8 cellular contexts compared by ENCODE assay signal in the genomic region with DNA sequence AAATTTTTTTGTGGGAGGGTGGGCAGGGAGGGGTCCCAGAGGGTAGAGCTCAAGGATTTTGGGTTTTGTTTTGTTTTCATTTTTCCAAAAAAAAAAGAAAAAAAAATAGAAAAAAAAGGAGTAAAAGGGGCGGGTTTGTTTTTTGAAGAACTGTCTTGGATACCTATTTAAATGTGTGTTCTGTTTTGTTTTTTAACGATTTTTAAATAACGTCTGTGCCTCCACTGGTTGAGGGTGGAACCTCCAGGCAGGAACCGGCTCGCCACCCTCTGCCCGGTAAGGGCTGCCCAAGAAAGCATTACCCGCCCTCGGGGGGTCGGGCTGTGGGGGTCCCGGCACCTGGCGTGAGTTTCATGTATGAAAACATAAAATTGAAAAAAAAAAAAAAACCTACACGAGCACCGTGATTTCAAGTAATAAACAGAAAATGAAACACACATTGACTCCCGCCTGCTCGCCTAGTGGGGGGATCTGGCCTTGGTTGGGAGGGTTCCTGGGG. TPM values are rescaled to one million over a fixed set of nuclear protein-coding genes. Genes with fewer than 3 reads are reported as not detected.
DNase-seq lines count a peak whose midpoint lies in the region; ATAC-seq and TF ChIP-seq lines count a peak whose summit lies in the region.

No MANE protein-coding gene starts in this region.

- TF ChIP-seq CTCF in body of pancreas (IDR thresholded peaks at IDR 0.05), result peak in 1 of 7 experiments; percentile 4

- intact Hi-C loops in body of pancreas (cut with DNase I), result no loop called here
- intact Hi-C loops in posterior vena cava (cut with DNase I), result no loop called here

- H3K27ac ChIP-seq in ACC112 (ENCODE audit: low read depth, low read length), result peak overlapping the region; percentile 95
- H3K27ac ChIP-seq in HUES6 (ENCODE audit: low read depth, low read length), result peak overlapping the region; percentile 66; the same call in 1 of the 2 replicates
- H3K27ac ChIP-seq in body of pancreas, result peak overlapping the region; percentile 89 to 100 (median 98)

- H3K9me3 Mint-ChIP-seq in naive B cell, result no peaks in the 10 kb centered on the region

- H3K27me3 ChIP-seq in ACC112 (ENCODE audit: insufficient read depth, low read length) (no peaks in the 10 kb centered on the region), HUES6 (ENCODE audit: control insufficient read depth, insufficient read depth, low read length) (no peaks in the 10 kb centered on the region), body of pancreas (no peaks in the 10 kb centered on the region)

- peak overlapping the region; percentile 89 to 98 (median 93) for H3K4me3 Mint-ChIP-seq in naive B cell

- H3K27me3 Mint-ChIP-seq in naive B cell, result no peaks in the 10 kb centered on the region

- no peak for ATAC-seq in body of pancreas
- ATAC-seq in naive B cell (ENCODE audit: low read depth in 2 of 2), result peak in 1 of 2 donors; percentile 0
- no peak for ATAC-seq in HG03108 (IDR thresholded peaks at IDR 0.05; ENCODE audit: unreplicated experiment)
- no peak for ATAC-seq in HG03520 (IDR thresholded peaks at IDR 0.05; ENCODE audit: unreplicated experiment)

- H2AFZ ChIP-seq in ACC112 (ENCODE audit: low read length, unreplicated experiment), result no peak overlapping the region

- H3K27ac Mint-ChIP-seq in naive B cell, result peak overlapping the region; percentile 99 to 100 (median 99)

- WGBS in body of pancreas, 2 donors, result 24 to 35% methylated on average over 15 of the region's 15 CpGs

- peaks cover 85% of the 10 kb centered on the region for H3K4me1 ChIP-seq in ACC112 (ENCODE audit: control insufficient read depth, insufficient read depth, low read length, unreplicated experiment)
- peaks cover 64% of the 10 kb centered on the region for H3K4me1 ChIP-seq in HUES6 (ENCODE audit: control insufficient read depth, insufficient read depth, low read length)
- H3K4me1 ChIP-seq in body of pancreas, result peaks cover 94% of the 10 kb centered on the region

- H3K36me3 ChIP-seq in ACC112 (ENCODE audit: insufficient read depth, low read length) (peaks cover 19% of the 10 kb centered on the region; the same call in 1 of the 2 replicates), HUES6 (ENCODE audit: control insufficient read depth, insufficient read depth, low read length) (peaks cover 46% of the 10 kb centered on the region), body of pancreas (replicated peaks in 1 of 2; ENCODE audit: insufficient read depth in 1 of 2, low read depth in 2 of 2) (peaks cover 28 to 30% of the 10 kb centered on the region in 2 donors)

- peaks cover 43 to 72% (median 59%) of the 10 kb centered on the region in 3 donors for H3K4me1 Mint-ChIP-seq in naive B cell

- H3K4me3 ChIP-seq in ACC112 (ENCODE audit: low read depth, low read length) (no peak overlapping the region), HUES6 (ENCODE audit: low read depth, low read length) (no peak overlapping the region; the same call in 1 of the 2 replicates), body of pancreas (no peak overlapping the region)

- H3K79me2 ChIP-seq in ACC112 (ENCODE audit: control insufficient read depth, insufficient read depth, low read length, unreplicated experiment), result peaks cover 25% of the 10 kb centered on the region

- H3K36me3 Mint-ChIP-seq in naive B cell, result peaks cover 0 to 5% of the 10 kb centered on the region in 2 donors

- H3K9me3 ChIP-seq in HUES6 (ENCODE audit: control insufficient read depth, insufficient read depth, low read depth, low read length), result no peaks in the 10 kb centered on the region
- no peaks in the 10 kb centered on the region for H3K9me3 ChIP-seq in body of pancreas

- no peak for TF ChIP-seq POLR2A in body of pancreas (IDR thresholded peaks at IDR 0.05)

- H3K9ac ChIP-seq in HUES6 (ENCODE audit: low read length), result no peak overlapping the region

- DNase-seq in body of pancreas (no peak), naive B cell (no peak), posterior vena cava (ENCODE audit: low spot score) (no peak), HPDE6-E6E7 (ENCODE audit: extremely low spot score) (no peak)

RNA-seq across cellular contexts. Expression of a gene that starts 10.4 kb away (rescaled TPM):
- total RNA-seq in body of pancreas (10 to 100 TPM; 36.3 to 43.5 TPM), posterior vena cava (10 to 100 TPM; 76.5 to 86.3 TPM)
- 1 to 10 TPM in 5 of 6 donors, under 1 TPM in 1; 0.78 to 5.5 (median 2.7) TPM for polyA plus RNA-seq in naive B cell (ENCODE audit: low read depth in 6 of 6)

RNA-seq across cellular contexts. Expression of a gene that starts 10.4 kb away (rescaled TPM):
- total RNA-seq in body of pancreas (100 to 1,000 TPM; 582 to 630 TPM), posterior vena cava (100 to 1,000 TPM; 447 to 636 TPM)
- 100 to 1,000 TPM; 253 to 449 (median 334) TPM for polyA plus RNA-seq in naive B cell (ENCODE audit: low read depth in 6 of 6)

RNA-seq across cellular contexts. Expression of a gene that starts 16.6 kb away (rescaled TPM):
- 10 to 100 TPM; 48.0 to 63.9 TPM for total RNA-seq in body of pancreas
- polyA plus RNA-seq in naive B cell (ENCODE audit: low read depth in 6 of 6), result 10 to 100 TPM; 48.9 to 80.0 (median 64.7) TPM
- 10 to 100 TPM; 25.2 to 27.2 TPM for total RNA-seq in posterior vena cava

RNA-seq across cellular contexts. Expression of a gene that starts 17.2 kb away (rescaled TPM):
- total RNA-seq in body of pancreas (100 to 1,000 TPM; 156 to 157 TPM), posterior vena cava (100 to 1,000 TPM; 125 to 137 TPM)
- polyA plus RNA-seq in naive B cell (ENCODE audit: low read depth in 6 of 6), result 100 to 1,000 TPM; 132 to 222 (median 199) TPM

RNA-seq across cellular contexts. Expression of a gene that starts 21.0 kb away (rescaled TPM):
- total RNA-seq in body of pancreas (under 1 TPM; 0.33 to 0.78 TPM), posterior vena cava (1 to 10 TPM; 1.5 to 2.7 TPM)
- polyA plus RNA-seq in naive B cell (ENCODE audit: low read depth in 6 of 6), result not detected
